Comparison of ENCODE assay signal across 8 cellular contexts in the genomic region with DNA sequence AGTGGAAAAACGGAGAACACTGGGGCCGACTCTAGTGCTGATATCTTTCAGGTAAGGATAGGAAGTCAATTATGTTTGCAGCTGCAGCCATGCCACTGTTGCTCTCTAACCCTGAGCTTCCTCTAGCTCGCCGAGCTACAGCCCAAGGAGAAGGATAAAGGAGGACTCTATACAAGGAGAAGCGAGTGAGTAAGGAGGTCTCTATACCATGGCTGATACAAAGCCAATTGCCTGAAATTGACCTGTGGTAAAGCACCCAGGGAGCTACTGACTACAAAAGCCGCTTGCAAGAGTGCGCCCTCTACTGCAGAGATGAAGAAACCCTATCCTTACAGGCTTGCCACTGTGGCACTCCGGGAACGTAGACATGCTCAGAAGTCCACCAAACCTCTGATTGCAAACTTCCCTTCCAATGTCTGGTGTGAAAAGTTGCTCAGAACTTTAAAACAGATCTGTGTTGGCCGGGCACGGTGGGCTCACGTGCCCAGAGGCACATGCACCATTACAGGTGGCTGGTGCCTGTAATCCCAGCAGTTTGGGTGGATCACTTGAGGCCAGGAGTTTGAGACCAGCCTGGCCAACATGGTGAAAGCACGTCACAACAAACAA. TPM values are rescaled to one million over a fixed set of nuclear protein-coding genes. Genes with fewer than 3 reads are reported as not detected.
A peak's percentile ranks its signal among the peaks of the same experiment; 100 is the strongest.
DNase-seq lines count a peak whose midpoint lies in the region; ATAC-seq and TF ChIP-seq lines count a peak whose summit lies in the region.

No MANE protein-coding gene starts in this region.

- TF ChIP-seq CTCF in HFFc6 (IDR thresholded peaks at IDR 0.05) (peak; percentile 83), tibial artery (IDR thresholded peaks at IDR 0.05) (peak; percentile 18 to 38)

- POLR2A ChIA-PET in CD8-positive, alpha-beta memory T cell (lab: Charles Lee), result interaction anchor here (0.6 kb wide), 1 partner anchor 81 kb away, joined by 3 read pairs; the partner anchor contains the start of genes IFT20 and TNFAIP1
- POLR2A ChIA-PET in activated CD4-positive, alpha-beta memory T cell treated with anti-CD3 and anti-CD28 coated beads, Interleukin-2, amount 10 ng/mL, durations not matched to agents 7 days and 5 days (lab: Charles Lee), result interaction anchor here (1.5 kb wide), 2 partner anchors 59 to 81 kb away, joined by 4 to 8 read pairs; partner anchors contain the start of genes POLDIP2 and TNFAIP1

- H3K9me3 Mint-ChIP-seq in CD8-positive, alpha-beta memory T cell, result no peaks in the 10 kb centered on the region
- no peaks in the 10 kb centered on the region for H3K9me3 Mint-ChIP-seq in HFFc6
- H3K9me3 Mint-ChIP-seq in activated CD4-positive, alpha-beta memory T cell treated with anti-CD3 and anti-CD28 coated beads, Interleukin-2, amount 10 ng/mL, durations not matched to agents 7 days and 5 days, result no peaks in the 10 kb centered on the region
- H3K9me3 Mint-ChIP-seq in natural killer cell treated with Interleukin-12 subunit alpha and Interleukin-12 subunit beta and Interleukin-15 and Interleukin-18, amount 100 ng/mL, for 72 hours, result no peaks in the 10 kb centered on the region

- peaks cover 6 to 16% of the 10 kb centered on the region in 2 donors for H3K27me3 Mint-ChIP-seq in CD8-positive, alpha-beta memory T cell
- H3K27me3 Mint-ChIP-seq in HFFc6 (ENCODE audit: insufficient read depth), result peaks cover 17% of the 10 kb centered on the region
- peaks cover 22% of the 10 kb centered on the region for H3K27me3 Mint-ChIP-seq in activated CD4-positive, alpha-beta memory T cell treated with anti-CD3 and anti-CD28 coated beads, Interleukin-2, amount 10 ng/mL, durations not matched to agents 7 days and 5 days
- H3K27me3 Mint-ChIP-seq in natural killer cell treated with Interleukin-12 subunit alpha and Interleukin-12 subunit beta and Interleukin-15 and Interleukin-18, amount 100 ng/mL, for 72 hours, result peaks cover 0 to 9% of the 10 kb centered on the region in 2 donors

- TF ChIP-seq POLR2A in erythroblast (IDR thresholded peaks at IDR 0.05; ENCODE audit: low read length), result no peak

- no peaks in the 10 kb centered on the region for H3K27me3 ChIP-seq in CD8-positive, alpha-beta memory T cell (ENCODE audit: insufficient read depth, low read length, poor library complexity, severe bottlenecking)
- peaks cover 0 to 39% of the 10 kb centered on the region in 2 donors for H3K27me3 ChIP-seq in tibial artery

- CTCF ChIA-PET in CD8-positive, alpha-beta memory T cell (lab: Charles Lee), result interaction anchor here (0.7 to 4.9 kb wide), 17 partner anchors 9 to 611 kb away, joined by 3 to 33 read pairs (median 3); partner anchors contain the start of genes IFT20, SLC46A1, TMEM97 and TNFAIP1
- CTCF ChIA-PET in activated CD4-positive, alpha-beta memory T cell treated with anti-CD3 and anti-CD28 coated beads, Interleukin-2, amount 10 ng/mL, durations not matched to agents 7 days and 5 days (lab: Charles Lee), result interaction anchor here (0.5 to 2.0 kb wide), 30 partner anchors 8 to 356 kb away, joined by 3 to 13 read pairs (median 4); partner anchors contain the start of genes IFT20 and TNFAIP1

- H3K4me3 Mint-ChIP-seq in CD8-positive, alpha-beta memory T cell, result peak overlapping the region in 1 of 7 donors; percentile 31
- H3K4me3 Mint-ChIP-seq in HFFc6, result no peak overlapping the region
- H3K4me3 Mint-ChIP-seq in activated CD4-positive, alpha-beta memory T cell treated with anti-CD3 and anti-CD28 coated beads, Interleukin-2, amount 10 ng/mL, durations not matched to agents 7 days and 5 days, result no peak overlapping the region
- no peak overlapping the region for H3K4me3 Mint-ChIP-seq in natural killer cell treated with Interleukin-12 subunit alpha and Interleukin-12 subunit beta and Interleukin-15 and Interleukin-18, amount 100 ng/mL, for 72 hours

- DNase-seq in CD8-positive, alpha-beta memory T cell, result peak in 4 of 5 donors; percentile 11 to 63 (median 40)
- DNase-seq in HFFc6, result peak; percentile 56
- peak; percentile 70 to 88 for DNase-seq in NCI-H526 (lab: John Stamatoyannopoulos, UW)
- peak; percentile 62 for DNase-seq in activated CD4-positive, alpha-beta memory T cell treated with anti-CD3 and anti-CD28 coated beads, Interleukin-2, amount 10 ng/mL, durations not matched to agents 7 days and 5 days
- peak; percentile 66 to 69 for DNase-seq in erythroblast (lab: John Stamatoyannopoulos, UW)
- DNase-seq in natural killer cell treated with Interleukin-12 subunit alpha and Interleukin-12 subunit beta and Interleukin-15 and Interleukin-18, amount 100 ng/mL, for 72 hours (ENCODE audit: low spot score), result peak; percentile 68
- DNase-seq in tibial artery, result peak in 1 of 2 donors; percentile 43

- peak; percentile 77 to 79 for ATAC-seq in natural killer cell treated with Interleukin-12 subunit alpha and Interleukin-12 subunit beta and Interleukin-15 and Interleukin-18, amount 100 ng/mL, for 72 hours
- no peak for ATAC-seq in HG03520 (IDR thresholded peaks at IDR 0.05; ENCODE audit: unreplicated experiment)

- no peaks in the 10 kb centered on the region for H3K9me3 ChIP-seq in CD8-positive, alpha-beta memory T cell (ENCODE audit: low read length)
- no peaks in the 10 kb centered on the region for H3K9me3 ChIP-seq in tibial artery

- H3K4me1 Mint-ChIP-seq in CD8-positive, alpha-beta memory T cell, result peaks cover 3 to 7% (median 7%) of the 10 kb centered on the region in 3 donors
- no peaks in the 10 kb centered on the region for H3K4me1 Mint-ChIP-seq in HFFc6 (ENCODE audit: low read depth)
- H3K4me1 Mint-ChIP-seq in activated CD4-positive, alpha-beta memory T cell treated with anti-CD3 and anti-CD28 coated beads, Interleukin-2, amount 10 ng/mL, durations not matched to agents 7 days and 5 days, result no peaks in the 10 kb centered on the region
- H3K4me1 Mint-ChIP-seq in natural killer cell treated with Interleukin-12 subunit alpha and Interleukin-12 subunit beta and Interleukin-15 and Interleukin-18, amount 100 ng/mL, for 72 hours (ENCODE audit: low read depth in 2 of 2), result peaks cover 6 to 7% of the 10 kb centered on the region in 2 donors

- H3K4me1 ChIP-seq in CD8-positive, alpha-beta memory T cell (ENCODE audit: insufficient read depth, low read length), result no peaks in the 10 kb centered on the region
- no peaks in the 10 kb centered on the region for H3K4me1 ChIP-seq in tibial artery

- no peaks in the 10 kb centered on the region for H3K36me3 ChIP-seq in CD8-positive, alpha-beta memory T cell (ENCODE audit: insufficient read depth, low read length)
- no peaks in the 10 kb centered on the region for H3K36me3 ChIP-seq in tibial artery

- no peak overlapping the region for H3K27ac Mint-ChIP-seq in CD8-positive, alpha-beta memory T cell
- H3K27ac Mint-ChIP-seq in HFFc6, result no peak overlapping the region
- H3K27ac Mint-ChIP-seq in activated CD4-positive, alpha-beta memory T cell treated with anti-CD3 and anti-CD28 coated beads, Interleukin-2, amount 10 ng/mL, durations not matched to agents 7 days and 5 days, result no peak overlapping the region
- H3K27ac Mint-ChIP-seq in natural killer cell treated with Interleukin-12 subunit alpha and Interleukin-12 subunit beta and Interleukin-15 and Interleukin-18, amount 100 ng/mL, for 72 hours, result no peak overlapping the region

- H3K36me3 Mint-ChIP-seq in CD8-positive, alpha-beta memory T cell, result no peaks in the 10 kb centered on the region
- no peaks in the 10 kb centered on the region for H3K36me3 Mint-ChIP-seq in HFFc6 (ENCODE audit: low read depth)
- H3K36me3 Mint-ChIP-seq in activated CD4-positive, alpha-beta memory T cell treated with anti-CD3 and anti-CD28 coated beads, Interleukin-2, amount 10 ng/mL, durations not matched to agents 7 days and 5 days (ENCODE audit: low read depth), result no peaks in the 10 kb centered on the region
- H3K36me3 Mint-ChIP-seq in natural killer cell treated with Interleukin-12 subunit alpha and Interleukin-12 subunit beta and Interleukin-15 and Interleukin-18, amount 100 ng/mL, for 72 hours, result no peaks in the 10 kb centered on the region

- intact Hi-C loops in tibial artery (cut with DNase I; ENCODE audit: low total_unique reads), result no loop called here

- H3K4me3 ChIP-seq in CD8-positive, alpha-beta memory T cell (ENCODE audit: low read length), result no peak overlapping the region
- H3K4me3 ChIP-seq in tibial artery, result no peak overlapping the region

- no peak overlapping the region for H3K27ac ChIP-seq in CD8-positive, alpha-beta memory T cell (ENCODE audit: low read depth, low read length)
- H3K27ac ChIP-seq in tibial artery, result no peak overlapping the region

RNA-seq across cellular contexts. Expression of gene SLC46A1, which starts 10.8 kb away (rescaled TPM):
- total RNA-seq in CD8-positive, alpha-beta memory T cell, result 1 to 10 TPM; 5.6 to 6.0 TPM
- 6.3 TPM for polyA plus RNA-seq in CD8-positive, alpha-beta memory T cell
- 1 to 10 TPM; 4.3 to 6.7 (median 6.4) TPM for total RNA-seq in HFFc6 (2021; fragmentation: NEBNext Ultra II Directional; extraction: Animal tissue kit (Norgen Biotek cat#: 25700))
- 1 to 10 TPM in 1 of 2 experiments, under 1 TPM in 1; 0.96 to 1.1 TPM for total RNA-seq in activated CD4-positive, alpha-beta memory T cell treated with anti-CD3 and anti-CD28 coated beads, Interleukin-2, amount 10 ng/mL, durations not matched to agents 7 days and 5 days
- total RNA-seq in natural killer cell treated with Interleukin-12 subunit alpha and Interleukin-12 subunit beta and Interleukin-15 and Interleukin-18, amount 100 ng/mL, for 72 hours, result 1 to 10 TPM; 3.2 to 8.1 TPM

RNA-seq across cellular contexts. Expression of gene SARM1, which starts 45.3 kb away (rescaled TPM):
- 10 to 100 TPM; 35.3 to 37.0 TPM for total RNA-seq in CD8-positive, alpha-beta memory T cell
- 8.5 TPM for polyA plus RNA-seq in CD8-positive, alpha-beta memory T cell
- total RNA-seq in HFFc6 (2021; fragmentation: NEBNext Ultra II Directional; extraction: Animal tissue kit (Norgen Biotek cat#: 25700)), result 10 to 100 TPM; 15.1 to 18.9 (median 16.8) TPM
- total RNA-seq in activated CD4-positive, alpha-beta memory T cell treated with anti-CD3 and anti-CD28 coated beads, Interleukin-2, amount 10 ng/mL, durations not matched to agents 7 days and 5 days, result 10 to 100 TPM; 17.2 to 17.5 TPM
- total RNA-seq in natural killer cell treated with Interleukin-12 subunit alpha and Interleukin-12 subunit beta and Interleukin-15 and Interleukin-18, amount 100 ng/mL, for 72 hours, result 10 to 100 TPM; 29.4 to 46.2 TPM

RNA-seq across cellular contexts. Expression of gene VTN, which starts 46.7 kb away (rescaled TPM):
- total RNA-seq in CD8-positive, alpha-beta memory T cell, result under 1 TPM; 0.18 to 0.57 TPM
- not detected for polyA plus RNA-seq in CD8-positive, alpha-beta memory T cell
- under 1 TPM; 0.36 to 0.76 (median 0.60) TPM for total RNA-seq in HFFc6 (2021; fragmentation: NEBNext Ultra II Directional; extraction: Animal tissue kit (Norgen Biotek cat#: 25700))
- total RNA-seq in activated CD4-positive, alpha-beta memory T cell treated with anti-CD3 and anti-CD28 coated beads, Interleukin-2, amount 10 ng/mL, durations not matched to agents 7 days and 5 days, result under 1 TPM in 1 of 2 experiments, not detected in 1; 0.15 TPM
- total RNA-seq in natural killer cell treated with Interleukin-12 subunit alpha and Interleukin-12 subunit beta and Interleukin-15 and Interleukin-18, amount 100 ng/mL, for 72 hours, result 1 to 10 TPM in 1 of 2 donors, under 1 TPM in 1; 0.52 to 1.3 TPM

RNA-seq across cellular contexts. Expression of gene SEBOX, which starts 51.8 kb away (rescaled TPM):
- not detected for total RNA-seq in CD8-positive, alpha-beta memory T cell
- not detected for polyA plus RNA-seq in CD8-positive, alpha-beta memory T cell
- total RNA-seq in HFFc6 (2021; fragmentation: NEBNext Ultra II Directional; extraction: Animal tissue kit (Norgen Biotek cat#: 25700)), result not detected
- total RNA-seq in activated CD4-positive, alpha-beta memory T cell treated with anti-CD3 and anti-CD28 coated beads, Interleukin-2, amount 10 ng/mL, durations not matched to agents 7 days and 5 days, result not detected
- total RNA-seq in natural killer cell treated with Interleukin-12 subunit alpha and Interleukin-12 subunit beta and Interleukin-15 and Interleukin-18, amount 100 ng/mL, for 72 hours, result not detected

RNA-seq across cellular contexts. Expression of gene SLC13A2, which starts 56.6 kb away (rescaled TPM):
- total RNA-seq in CD8-positive, alpha-beta memory T cell, result not detected
- polyA plus RNA-seq in CD8-positive, alpha-beta memory T cell, result not detected
- total RNA-seq in HFFc6 (2021; fragmentation: NEBNext Ultra II Directional; extraction: Animal tissue kit (Norgen Biotek cat#: 25700)), result under 1 TPM in 2 of 6 experiments, not detected in 4; 0.07 to 0.08 TPM
- total RNA-seq in activated CD4-positive, alpha-beta memory T cell treated with anti-CD3 and anti-CD28 coated beads, Interleukin-2, amount 10 ng/mL, durations not matched to agents 7 days and 5 days, result not detected
- not detected for total RNA-seq in natural killer cell treated with Interleukin-12 subunit alpha and Interleukin-12 subunit beta and Interleukin-15 and Interleukin-18, amount 100 ng/mL, for 72 hours
